Comparison of ENCODE assay signal across 8 cellular contexts in genomic region chr1:15848929-15849774, GRCh38. TPM values are rescaled to one million over a fixed set of nuclear protein-coding genes. Genes with fewer than 3 reads are reported as not detected.
DNase-seq lines count a peak whose midpoint lies in the region; ATAC-seq and TF ChIP-seq lines count a peak whose summit lies in the region.

No MANE protein-coding gene starts in this region.

- CTCF ChIA-PET in WTC11 (lab: Charles Lee), result interaction anchor here (1.1 to 4.5 kb wide), 7 partner anchors 16 to 89 kb away, joined by 3 to 20 read pairs (median 7); no protein-coding TSS in a partner anchor

- no peaks in the 10 kb centered on the region for H3K9me3 Mint-ChIP-seq in WTC11

- H3K27me3 Mint-ChIP-seq in WTC11 (ENCODE audit: low read depth), result peaks cover 5% of the 10 kb centered on the region; the same call in 1 of the 2 replicates

- no peak for TF ChIP-seq CTCF in WTC11 (IDR thresholded peaks at IDR 0.05)
- TF ChIP-seq CTCF in kidney epithelial cell (IDR thresholded peaks at IDR 0.05; ENCODE audit: insufficient read depth, low read length, poor library complexity, severe bottlenecking), result no peak

- ATAC-seq in activated CD4-positive, CD25-positive, alpha-beta regulatory T cell treated with anti-CD3 and anti-CD28 coated beads, Interleukin-2, amount 50 U/mL, for 24 hours, result no peak
- ATAC-seq in WTC11, result peak; percentile 64
- no peak for ATAC-seq in GM18861 (IDR thresholded peaks at IDR 0.05; ENCODE audit: unreplicated experiment)

- POLR2A ChIA-PET in WTC11 (lab: Charles Lee), result interaction anchor here (0.6 to 3.6 kb wide), 9 partner anchors 12 to 1306 kb away, joined by 3 to 51 read pairs (median 5); no protein-coding TSS in a partner anchor

- peak overlapping the region; percentile 92 for H3K4me3 Mint-ChIP-seq in WTC11

- peak overlapping the region; percentile 90 for H3K4me3 ChIP-seq in kidney epithelial cell (ENCODE audit: low read depth, low read length)

- H3K4me1 Mint-ChIP-seq in WTC11, result peaks cover 33% of the 10 kb centered on the region

- peak overlapping the region; percentile 100 for H3K27ac Mint-ChIP-seq in WTC11

- DNase-seq in activated CD4-positive, CD25-positive, alpha-beta regulatory T cell (lab: John Stamatoyannopoulos, UW), result peak; percentile 15 to 34 (median 24)
- DNase-seq in NCI-H2227 (lab: John Stamatoyannopoulos, UW; ENCODE audit: unreplicated experiment) (peak; percentile 96), WTC11 (ENCODE audit: low spot score) (peak; percentile 88), cerebellar cortex (ENCODE audit: low spot score) (peak; percentile 88), kidney epithelial cell (ENCODE audit: low read depth) (no peak)
- peak; percentile 62 for DNase-seq in stimulated activated CD4-positive, alpha-beta T cell treated with anti-CD3 and anti-CD28 coated beads, Interleukin-12 subunit alpha, Interleukin-12 subunit beta, amount 100 ng/mL, for 4 hours

- no peaks in the 10 kb centered on the region for H3K36me3 ChIP-seq in kidney epithelial cell (ENCODE audit: control insufficient read depth, insufficient read depth, low read length)

- H3K27me3 ChIP-seq in kidney epithelial cell (ENCODE audit: control insufficient read depth, insufficient read depth, low read length), result no peaks in the 10 kb centered on the region

- no peaks in the 10 kb centered on the region for H3K36me3 Mint-ChIP-seq in WTC11

TF ChIP-seq in WTC11, 78 proteins besides CTCF, POLR2A, EP300 and RAD21:
- TF ChIP-seq ZNF671 (CRISPR knock-in tag; IDR thresholded peaks at IDR 0.05) (0 out of 2 replicates have a peak, but pooled peaks have one; percentile 21), GTF2I (CRISPR knock-in tag; conservative IDR thresholded peaks at IDR 0.05) (no peak), FOXK1 (CRISPR knock-in tag; IDR thresholded peaks at IDR 0.05) (peak; percentile 91), NFYB (CRISPR knock-in tag; conservative IDR thresholded peaks at IDR 0.05; ENCODE audit: low read depth) (no peak), PRDM15 (CRISPR knock-in tag; IDR thresholded peaks at IDR 0.05) (no peak), SMAD3 (CRISPR knock-in tag; IDR thresholded peaks at IDR 0.05; ENCODE audit: borderline replicate concordance) (no peak), ZNF317 (CRISPR knock-in tag; IDR thresholded peaks at IDR 0.05; ENCODE audit: borderline replicate concordance, low read depth) (no peak), NFE2L1 (CRISPR knock-in tag; IDR thresholded peaks at IDR 0.05) (no peak), MYBL2 (CRISPR knock-in tag; IDR thresholded peaks at IDR 0.05) (no peak), E2F5 (CRISPR knock-in tag; IDR thresholded peaks at IDR 0.05) (no peak), USF2 (CRISPR knock-in tag; IDR thresholded peaks at IDR 0.05) (no peak)
- TF ChIP-seq, protein P1, sequence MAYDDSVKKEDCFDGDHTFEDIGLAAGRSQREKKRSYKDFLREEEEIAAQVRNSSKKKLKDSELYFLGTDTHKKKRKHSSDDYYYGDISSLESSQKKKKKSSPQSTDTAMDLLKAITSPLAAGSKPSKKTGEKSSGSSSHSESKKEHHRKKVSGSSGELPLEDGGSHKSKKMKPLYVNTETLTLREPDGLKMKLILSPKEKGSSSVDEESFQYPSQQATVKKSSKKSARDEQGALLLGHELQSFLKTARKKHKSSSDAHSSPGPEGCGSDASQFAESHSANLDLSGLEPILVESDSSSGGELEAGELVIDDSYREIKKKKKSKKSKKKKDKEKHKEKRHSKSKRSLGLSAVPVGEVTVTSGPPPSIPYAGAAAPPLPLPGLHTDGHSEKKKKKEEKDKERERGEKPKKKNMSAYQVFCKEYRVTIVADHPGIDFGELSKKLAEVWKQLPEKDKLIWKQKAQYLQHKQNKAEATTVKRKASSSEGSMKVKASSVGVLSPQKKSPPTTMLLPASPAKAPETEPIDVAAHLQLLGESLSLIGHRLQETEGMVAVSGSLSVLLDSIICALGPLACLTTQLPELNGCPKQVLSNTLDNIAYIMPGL (CRISPR knock-in tag; IDR thresholded peaks at IDR 0.05), result no peak
- TF ChIP-seq, protein P2, sequence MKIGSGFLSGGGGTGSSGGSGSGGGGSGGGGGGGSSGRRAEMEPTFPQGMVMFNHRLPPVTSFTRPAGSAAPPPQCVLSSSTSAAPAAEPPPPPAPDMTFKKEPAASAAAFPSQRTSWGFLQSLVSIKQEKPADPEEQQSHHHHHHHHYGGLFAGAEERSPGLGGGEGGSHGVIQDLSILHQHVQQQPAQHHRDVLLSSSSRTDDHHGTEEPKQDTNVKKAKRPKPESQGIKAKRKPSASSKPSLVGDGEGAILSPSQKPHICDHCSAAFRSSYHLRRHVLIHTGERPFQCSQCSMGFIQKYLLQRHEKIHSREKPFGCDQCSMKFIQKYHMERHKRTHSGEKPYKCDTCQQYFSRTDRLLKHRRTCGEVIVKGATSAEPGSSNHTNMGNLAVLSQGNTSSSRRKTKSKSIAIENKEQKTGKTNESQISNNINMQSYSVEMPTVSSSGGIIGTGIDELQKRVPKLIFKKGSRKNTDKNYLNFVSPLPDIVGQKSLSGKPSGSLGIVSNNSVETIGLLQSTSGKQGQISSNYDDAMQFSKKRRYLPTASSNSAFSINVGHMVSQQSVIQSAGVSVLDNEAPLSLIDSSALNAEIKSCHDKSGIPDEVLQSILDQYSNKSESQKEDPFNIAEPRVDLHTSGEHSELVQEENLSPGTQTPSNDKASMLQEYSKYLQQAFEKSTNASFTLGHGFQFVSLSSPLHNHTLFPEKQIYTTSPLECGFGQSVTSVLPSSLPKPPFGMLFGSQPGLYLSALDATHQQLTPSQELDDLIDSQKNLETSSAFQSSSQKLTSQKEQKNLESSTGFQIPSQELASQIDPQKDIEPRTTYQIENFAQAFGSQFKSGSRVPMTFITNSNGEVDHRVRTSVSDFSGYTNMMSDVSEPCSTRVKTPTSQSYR (CRISPR knock-in tag; IDR thresholded peaks at IDR 0.05), result peak; percentile 69; the same call in 1 of the 2 replicates
- TF ChIP-seq, protein P3, sequence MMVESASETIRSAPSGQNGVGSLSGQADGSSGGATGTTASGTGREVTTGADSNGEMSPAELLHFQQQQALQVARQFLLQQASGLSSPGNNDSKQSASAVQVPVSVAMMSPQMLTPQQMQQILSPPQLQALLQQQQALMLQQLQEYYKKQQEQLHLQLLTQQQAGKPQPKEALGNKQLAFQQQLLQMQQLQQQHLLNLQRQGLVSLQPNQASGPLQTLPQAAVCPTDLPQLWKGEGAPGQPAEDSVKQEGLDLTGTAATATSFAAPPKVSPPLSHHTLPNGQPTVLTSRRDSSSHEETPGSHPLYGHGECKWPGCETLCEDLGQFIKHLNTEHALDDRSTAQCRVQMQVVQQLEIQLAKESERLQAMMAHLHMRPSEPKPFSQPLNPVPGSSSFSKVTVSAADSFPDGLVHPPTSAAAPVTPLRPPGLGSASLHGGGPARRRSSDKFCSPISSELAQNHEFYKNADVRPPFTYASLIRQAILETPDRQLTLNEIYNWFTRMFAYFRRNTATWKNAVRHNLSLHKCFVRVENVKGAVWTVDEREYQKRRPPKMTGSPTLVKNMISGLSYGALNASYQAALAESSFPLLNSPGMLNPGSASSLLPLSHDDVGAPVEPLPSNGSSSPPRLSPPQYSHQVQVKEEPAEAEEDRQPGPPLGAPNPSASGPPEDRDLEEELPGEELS (CRISPR knock-in tag; IDR thresholded peaks at IDR 0.05), result no peak

RNA-seq across cellular contexts. Expression of gene SPEN, which starts 1.6 kb away (rescaled TPM):
- total RNA-seq in WTC11 (2021) (48.5 to 50.2 TPM (median 48.8 TPM) in 3 replicates), kidney epithelial cell (24.0 and 29.1 TPM in 2 replicates)

RNA-seq across cellular contexts. Expression of gene UQCRHL, which starts 41.7 kb away (rescaled TPM):
- total RNA-seq in WTC11 (2021) (2.6 to 3.8 TPM (median 2.7 TPM) in 3 replicates), kidney epithelial cell (1.8 and 1.9 TPM in 2 replicates)
